ENCODE assay signal across 1 cellular context in the genomic region with DNA sequence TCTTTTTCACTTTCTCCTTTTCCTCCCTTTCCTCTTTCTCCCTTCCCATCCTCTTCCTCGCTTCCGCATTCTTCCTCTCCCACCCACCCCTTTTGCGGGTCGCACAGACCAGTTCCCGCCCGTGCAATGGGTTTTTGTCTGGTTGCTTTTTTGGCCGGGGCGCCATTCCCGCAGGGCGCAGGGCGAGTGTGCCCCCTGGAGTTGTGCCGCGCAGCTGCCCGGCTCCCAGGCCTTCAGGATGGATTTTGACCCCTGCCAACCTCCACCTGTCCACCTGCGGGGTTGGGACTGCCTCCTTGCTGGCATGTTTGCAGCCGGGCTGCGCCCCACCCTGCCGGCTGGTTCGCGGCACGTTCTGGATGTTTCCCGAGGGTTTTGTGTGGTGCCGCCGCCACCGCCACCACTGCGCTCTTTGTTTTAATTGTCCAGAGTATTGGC.
TF ChIP-seq lines count a peak whose summit lies in the region.

No MANE protein-coding gene starts in this region.

TF ChIP-seq in GM12878, 131 proteins besides CTCF, POLR2A, EP300 and RAD21:
- TF ChIP-seq, protein P1, sequence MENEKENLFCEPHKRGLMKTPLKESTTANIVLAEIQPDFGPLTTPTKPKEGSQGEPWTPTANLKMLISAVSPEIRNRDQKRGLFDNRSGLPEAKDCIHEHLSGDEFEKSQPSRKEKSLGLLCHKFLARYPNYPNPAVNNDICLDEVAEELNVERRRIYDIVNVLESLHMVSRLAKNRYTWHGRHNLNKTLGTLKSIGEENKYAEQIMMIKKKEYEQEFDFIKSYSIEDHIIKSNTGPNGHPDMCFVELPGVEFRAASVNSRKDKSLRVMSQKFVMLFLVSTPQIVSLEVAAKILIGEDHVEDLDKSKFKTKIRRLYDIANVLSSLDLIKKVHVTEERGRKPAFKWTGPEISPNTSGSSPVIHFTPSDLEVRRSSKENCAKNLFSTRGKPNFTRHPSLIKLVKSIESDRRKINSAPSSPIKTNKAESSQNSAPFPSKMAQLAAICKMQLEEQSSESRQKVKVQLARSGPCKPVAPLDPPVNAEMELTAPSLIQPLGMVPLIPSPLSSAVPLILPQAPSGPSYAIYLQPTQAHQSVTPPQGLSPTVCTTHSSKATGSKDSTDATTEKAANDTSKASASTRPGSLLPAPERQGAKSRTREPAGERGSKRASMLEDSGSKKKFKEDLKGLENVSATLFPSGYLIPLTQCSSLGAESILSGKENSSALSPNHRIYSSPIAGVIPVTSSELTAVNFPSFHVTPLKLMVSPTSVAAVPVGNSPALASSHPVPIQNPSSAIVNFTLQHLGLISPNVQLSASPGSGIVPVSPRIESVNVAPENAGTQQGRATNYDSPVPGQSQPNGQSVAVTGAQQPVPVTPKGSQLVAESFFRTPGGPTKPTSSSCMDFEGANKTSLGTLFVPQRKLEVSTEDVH (IDR thresholded peaks at IDR 0.05; ENCODE audit: low read depth, partially characterized antibody): no peak
- 0 out of 2 replicates have a peak, but pooled peaks have one; percentile 46 for TF ChIP-seq MLLT1 (IDR thresholded peaks at IDR 0.05)
- TF ChIP-seq YY1 (IDR thresholded peaks at IDR 0.05; ENCODE audit: low read depth, low read length): peak; percentile 63
- TF ChIP-seq YBX1 (IDR thresholded peaks at IDR 0.05): no peak
- TF ChIP-seq IKZF2 (IDR thresholded peaks at IDR 0.05): peak; percentile 43 to 67
- no peak for TF ChIP-seq RUNX3 (IDR thresholded peaks at IDR 0.05; ENCODE audit: low read length)
- no peak for TF ChIP-seq CHD2 (IDR thresholded peaks at IDR 0.05; ENCODE audit: borderline replicate concordance, low read depth, low read length)
- TF ChIP-seq NR2C1 (IDR thresholded peaks at IDR 0.05): no peak
- no peak for TF ChIP-seq FOXK2 (IDR thresholded peaks at IDR 0.05)
- TF ChIP-seq NBN (IDR thresholded peaks at IDR 0.05): 0 out of 2 replicates have a peak, but pooled peaks have one; percentile 42
- no peak for TF ChIP-seq IRF3 (IDR thresholded peaks at IDR 0.05)
- peak; percentile 46 for TF ChIP-seq EED (IDR thresholded peaks at IDR 0.05; ENCODE audit: low read depth)
- peak; percentile 17 for TF ChIP-seq IKZF1 (conservative IDR thresholded peaks at IDR 0.05)
- TF ChIP-seq, protein P2, sequence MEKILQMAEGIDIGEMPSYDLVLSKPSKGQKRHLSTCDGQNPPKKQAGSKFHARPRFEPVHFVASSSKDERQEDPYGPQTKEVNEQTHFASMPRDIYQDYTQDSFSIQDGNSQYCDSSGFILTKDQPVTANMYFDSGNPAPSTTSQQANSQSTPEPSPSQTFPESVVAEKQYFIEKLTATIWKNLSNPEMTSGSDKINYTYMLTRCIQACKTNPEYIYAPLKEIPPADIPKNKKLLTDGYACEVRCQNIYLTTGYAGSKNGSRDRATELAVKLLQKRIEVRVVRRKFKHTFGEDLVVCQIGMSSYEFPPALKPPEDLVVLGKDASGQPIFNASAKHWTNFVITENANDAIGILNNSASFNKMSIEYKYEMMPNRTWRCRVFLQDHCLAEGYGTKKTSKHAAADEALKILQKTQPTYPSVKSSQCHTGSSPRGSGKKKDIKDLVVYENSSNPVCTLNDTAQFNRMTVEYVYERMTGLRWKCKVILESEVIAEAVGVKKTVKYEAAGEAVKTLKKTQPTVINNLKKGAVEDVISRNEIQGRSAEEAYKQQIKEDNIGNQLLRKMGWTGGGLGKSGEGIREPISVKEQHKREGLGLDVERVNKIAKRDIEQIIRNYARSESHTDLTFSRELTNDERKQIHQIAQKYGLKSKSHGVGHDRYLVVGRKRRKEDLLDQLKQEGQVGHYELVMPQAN (conservative IDR thresholded peaks at IDR 0.05): no peak
- 0 out of 2 replicates have a peak, but pooled peaks have one; percentile 16 for TF ChIP-seq DPF2 (IDR thresholded peaks at IDR 0.05)
- TF ChIP-seq BCLAF1 (IDR thresholded peaks at IDR 0.05): no peak
